1 cellular context compared by ENCODE assay signal in genomic region chr15:69777356-69777755, GRCh38.
TF ChIP-seq lines count a peak whose summit lies in the region.

No MANE protein-coding gene starts in this region.

TF ChIP-seq in GM23338, 12 proteins besides CTCF, POLR2A, EP300 and RAD21 (continued from another document):
- no peak for TF ChIP-seq ZNF462 (CRISPR knock-in tag; IDR thresholded peaks at IDR 0.05)
- TF ChIP-seq CREB1 (CRISPR knock-in tag; IDR thresholded peaks at IDR 0.05; ENCODE audit: low read depth) = no peak
- no peak for TF ChIP-seq ETS1 (IDR thresholded peaks at IDR 0.05)
- TF ChIP-seq EZH2phosphoT487 (IDR thresholded peaks at IDR 0.05; ENCODE audit: unreplicated experiment) = no peak
- no peak for TF ChIP-seq ZNF114 (CRISPR knock-in tag; IDR thresholded peaks at IDR 0.05)
